In the genomic region with DNA sequence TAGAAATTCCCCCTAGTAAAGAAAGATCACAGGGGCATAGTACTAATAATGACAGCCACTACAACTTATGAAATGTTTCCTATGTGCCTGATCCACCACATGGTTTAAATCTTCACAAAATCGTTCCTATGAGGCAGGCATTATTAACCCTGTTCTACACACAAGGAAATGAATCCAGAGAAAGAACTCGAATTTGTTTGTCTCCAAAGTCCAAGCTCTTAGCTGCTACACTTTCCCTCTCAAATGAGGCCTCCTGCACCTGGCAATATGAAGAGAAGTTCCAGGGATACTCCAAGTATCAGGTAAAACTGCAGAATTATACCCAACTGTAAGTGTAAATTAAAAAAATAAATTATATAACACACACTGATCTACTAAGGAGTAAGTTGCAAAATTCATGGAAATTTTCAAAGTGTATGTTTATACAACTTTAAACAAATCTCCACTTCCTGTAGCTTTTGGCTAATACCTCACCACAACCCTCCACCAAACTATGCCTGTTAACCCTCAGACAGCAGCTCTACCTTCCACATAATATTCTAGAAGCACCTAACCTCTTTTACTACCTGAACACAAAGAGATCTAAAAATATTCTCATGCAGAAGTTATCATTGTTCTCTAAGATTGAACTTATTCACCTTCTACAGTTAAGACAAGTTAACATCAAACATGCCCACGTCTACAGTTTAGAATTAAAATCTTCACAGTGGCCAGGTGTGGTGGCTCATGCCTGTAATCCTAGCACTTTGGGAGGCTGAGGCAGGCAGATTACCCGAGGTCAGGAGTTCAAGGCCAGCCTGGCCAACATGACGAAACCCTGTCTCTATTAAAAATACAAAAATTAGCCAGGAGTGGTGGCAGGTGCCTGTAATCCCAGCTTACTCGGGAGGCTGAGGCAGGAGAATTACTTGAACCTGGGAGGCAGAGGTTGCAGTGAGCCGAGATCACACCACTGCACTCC, we compare ENCODE assay signal across 1 cellular context.
TF ChIP-seq lines count a peak whose summit lies in the region.

No MANE protein-coding gene starts in this region.

TF ChIP-seq in endothelial cell of umbilical vein, 7 proteins besides CTCF, POLR2A, EP300 and RAD21 (continued from another document):
- no peak for TF ChIP-seq FOS (IDR thresholded peaks at IDR 0.05; ENCODE audit: borderline replicate concordance, insufficient read depth, low read length)
TF ChIP-seq in endothelial cell of umbilical vein: peak in this region for 0.
